Comparison of ENCODE assay signal across 2 cellular contexts in the genomic region with DNA sequence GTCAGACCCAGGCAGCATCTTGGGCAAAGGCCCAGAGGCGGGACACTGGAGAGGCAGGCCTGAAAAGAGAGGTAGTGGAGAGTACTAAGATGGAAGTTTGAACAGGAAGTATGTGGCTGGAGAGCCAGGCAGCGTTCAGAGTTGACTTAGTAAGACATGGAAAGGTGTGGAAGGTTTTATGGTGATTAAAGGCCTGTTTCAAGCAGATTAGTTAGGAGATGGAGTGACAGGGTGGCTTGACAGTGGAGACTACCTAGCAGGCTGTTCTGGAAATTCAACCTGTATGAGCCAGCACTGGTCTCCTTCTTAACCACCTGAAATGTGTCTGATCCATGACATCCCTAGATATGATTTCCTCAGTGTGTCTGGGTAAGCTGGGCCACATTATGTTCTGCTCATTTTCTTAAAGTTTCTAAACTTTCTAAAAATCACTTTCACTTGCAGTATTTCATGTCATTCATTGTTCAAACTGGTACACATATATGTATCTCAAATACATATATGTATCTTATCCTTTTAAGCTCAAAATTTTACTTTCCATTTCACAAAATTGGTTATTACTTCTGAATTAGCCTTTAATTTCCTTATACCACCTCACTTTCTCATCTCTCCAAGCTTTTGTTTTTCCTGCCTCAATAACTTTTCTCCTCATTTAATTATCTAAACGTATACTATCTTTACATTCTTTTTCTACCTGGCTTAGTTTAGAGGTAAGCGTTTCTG.
TF ChIP-seq lines count a peak whose summit lies in the region.

No MANE protein-coding gene starts in this region.

TF ChIP-seq in GM23338, 12 proteins besides CTCF, POLR2A, EP300 and RAD21 (continues in another document):
- TF ChIP-seq ZNF331 (CRISPR knock-in tag; IDR thresholded peaks at IDR 0.05; ENCODE audit: low read depth), result no peak
- no peak for TF ChIP-seq CREB1 (CRISPR knock-in tag; IDR thresholded peaks at IDR 0.05; ENCODE audit: low read depth)
- TF ChIP-seq NANOG (IDR thresholded peaks at IDR 0.05; ENCODE audit: borderline replicate concordance), result no peak
- no peak for TF ChIP-seq JUNB (IDR thresholded peaks at IDR 0.05; ENCODE audit: unreplicated experiment)
- TF ChIP-seq STAT1 (IDR thresholded peaks at IDR 0.05; ENCODE audit: unreplicated experiment), result no peak
- TF ChIP-seq, protein P1, sequence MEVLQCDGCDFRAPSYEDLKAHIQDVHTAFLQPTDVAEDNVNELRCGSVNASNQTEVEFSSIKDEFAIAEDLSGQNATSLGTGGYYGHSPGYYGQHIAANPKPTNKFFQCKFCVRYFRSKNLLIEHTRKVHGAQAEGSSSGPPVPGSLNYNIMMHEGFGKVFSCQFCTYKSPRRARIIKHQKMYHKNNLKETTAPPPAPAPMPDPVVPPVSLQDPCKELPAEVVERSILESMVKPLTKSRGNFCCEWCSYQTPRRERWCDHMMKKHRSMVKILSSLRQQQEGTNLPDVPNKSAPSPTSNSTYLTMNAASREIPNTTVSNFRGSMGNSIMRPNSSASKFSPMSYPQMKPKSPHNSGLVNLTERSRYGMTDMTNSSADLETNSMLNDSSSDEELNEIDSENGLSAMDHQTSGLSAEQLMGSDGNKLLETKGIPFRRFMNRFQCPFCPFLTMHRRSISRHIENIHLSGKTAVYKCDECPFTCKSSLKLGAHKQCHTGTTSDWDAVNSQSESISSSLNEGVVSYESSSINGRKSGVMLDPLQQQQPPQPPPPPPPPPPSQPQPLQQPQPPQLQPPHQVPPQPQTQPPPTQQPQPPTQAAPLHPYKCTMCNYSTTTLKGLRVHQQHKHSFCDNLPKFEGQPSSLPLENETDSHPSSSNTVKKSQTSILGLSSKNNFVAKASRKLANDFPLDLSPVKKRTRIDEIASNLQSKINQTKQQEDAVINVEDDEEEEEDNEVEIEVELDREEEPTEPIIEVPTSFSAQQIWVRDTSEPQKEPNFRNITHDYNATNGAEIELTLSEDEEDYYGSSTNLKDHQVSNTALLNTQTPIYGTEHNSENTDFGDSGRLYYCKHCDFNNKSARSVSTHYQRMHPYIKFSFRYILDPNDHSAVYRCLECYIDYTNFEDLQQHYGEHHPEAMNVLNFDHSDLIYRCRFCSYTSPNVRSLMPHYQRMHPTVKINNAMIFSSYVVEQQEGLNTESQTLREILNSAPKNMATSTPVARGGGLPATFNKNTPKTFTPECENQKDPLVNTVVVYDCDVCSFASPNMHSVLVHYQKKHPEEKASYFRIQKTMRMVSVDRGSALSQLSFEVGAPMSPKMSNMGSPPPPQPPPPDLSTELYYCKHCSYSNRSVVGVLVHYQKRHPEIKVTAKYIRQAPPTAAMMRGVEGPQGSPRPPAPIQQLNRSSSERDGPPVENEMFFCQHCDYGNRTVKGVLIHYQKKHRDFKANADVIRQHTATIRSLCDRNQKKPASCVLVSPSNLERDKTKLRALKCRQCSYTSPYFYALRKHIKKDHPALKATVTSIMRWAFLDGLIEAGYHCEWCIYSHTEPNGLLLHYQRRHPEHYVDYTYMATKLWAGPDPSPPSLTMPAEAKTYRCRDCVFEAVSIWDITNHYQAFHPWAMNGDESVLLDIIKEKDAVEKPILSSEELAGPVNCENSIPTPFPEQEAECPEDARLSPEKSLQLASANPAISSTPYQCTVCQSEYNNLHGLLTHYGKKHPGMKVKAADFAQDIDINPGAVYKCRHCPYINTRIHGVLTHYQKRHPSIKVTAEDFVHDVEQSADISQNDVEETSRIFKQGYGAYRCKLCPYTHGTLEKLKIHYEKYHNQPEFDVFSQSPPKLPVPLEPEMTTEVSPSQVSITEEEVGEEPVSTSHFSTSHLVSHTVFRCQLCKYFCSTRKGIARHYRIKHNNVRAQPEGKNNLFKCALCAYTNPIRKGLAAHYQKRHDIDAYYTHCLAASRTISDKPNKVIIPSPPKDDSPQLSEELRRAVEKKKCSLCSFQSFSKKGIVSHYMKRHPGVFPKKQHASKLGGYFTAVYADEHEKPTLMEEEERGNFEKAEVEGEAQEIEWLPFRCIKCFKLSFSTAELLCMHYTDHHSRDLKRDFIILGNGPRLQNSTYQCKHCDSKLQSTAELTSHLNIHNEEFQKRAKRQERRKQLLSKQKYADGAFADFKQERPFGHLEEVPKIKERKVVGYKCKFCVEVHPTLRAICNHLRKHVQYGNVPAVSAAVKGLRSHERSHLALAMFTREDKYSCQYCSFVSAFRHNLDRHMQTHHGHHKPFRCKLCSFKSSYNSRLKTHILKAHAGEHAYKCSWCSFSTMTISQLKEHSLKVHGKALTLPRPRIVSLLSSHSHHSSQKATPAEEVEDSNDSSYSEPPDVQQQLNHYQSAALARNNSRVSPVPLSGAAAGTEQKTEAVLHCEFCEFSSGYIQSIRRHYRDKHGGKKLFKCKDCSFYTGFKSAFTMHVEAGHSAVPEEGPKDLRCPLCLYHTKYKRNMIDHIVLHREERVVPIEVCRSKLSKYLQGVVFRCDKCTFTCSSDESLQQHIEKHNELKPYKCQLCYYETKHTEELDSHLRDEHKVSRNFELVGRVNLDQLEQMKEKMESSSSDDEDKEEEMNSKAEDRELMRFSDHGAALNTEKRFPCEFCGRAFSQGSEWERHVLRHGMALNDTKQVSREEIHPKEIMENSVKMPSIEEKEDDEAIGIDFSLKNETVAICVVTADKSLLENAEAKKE (CRISPR knock-in tag; IDR thresholded peaks at IDR 0.05), result no peak
- no peak for TF ChIP-seq EZH2 (IDR thresholded peaks at IDR 0.05; ENCODE audit: low read depth, unreplicated experiment)
- no peak for TF ChIP-seq ETS1 (IDR thresholded peaks at IDR 0.05)
- TF ChIP-seq POLR2AphosphoS5 (IDR thresholded peaks at IDR 0.05; ENCODE audit: low read depth), result no peak
- TF ChIP-seq EZH2phosphoT487 (IDR thresholded peaks at IDR 0.05; ENCODE audit: unreplicated experiment), result no peak

TF ChIP-seq in HEK293, 187 proteins besides CTCF, POLR2A, EP300 and RAD21:
- TF ChIP-seq HOXD13 (CRISPR knock-in tag; IDR thresholded peaks at IDR 0.05; ENCODE audit: borderline replicate concordance), result no peak
- peak; percentile 94 for TF ChIP-seq PRDM1 (tag by site-specific recombination; IDR thresholded peaks at IDR 0.05)
